ENCODE assay signal across 8 cellular contexts in the genomic region with DNA sequence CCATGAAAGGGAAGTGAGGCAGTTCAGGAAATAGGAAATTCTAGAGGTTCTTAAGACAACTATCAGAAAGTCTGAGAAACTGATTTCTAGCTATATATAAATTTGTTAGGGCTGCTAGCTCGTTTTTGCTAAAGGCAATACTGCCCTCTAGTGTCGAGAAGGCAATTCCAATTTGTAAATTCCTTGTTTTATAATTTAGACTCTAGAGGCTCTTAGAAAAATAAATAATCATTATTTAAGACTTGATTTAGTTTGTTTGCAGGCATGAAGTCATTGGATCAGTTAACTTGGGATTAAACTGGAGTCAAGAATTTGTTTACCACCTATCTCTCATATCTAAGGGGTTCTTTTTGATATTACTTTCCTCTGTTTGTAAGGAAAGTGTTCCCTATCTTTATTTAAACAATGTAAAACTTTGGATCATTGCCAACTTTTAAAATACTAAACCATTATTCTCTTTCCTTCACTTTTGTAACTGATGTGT.
DNase-seq lines count a peak whose midpoint lies in the region; ATAC-seq and TF ChIP-seq lines count a peak whose summit lies in the region.

No MANE protein-coding gene starts in this region.

- peak; percentile 28; the same call in 1 of the 2 replicates for TF ChIP-seq CTCF in WI38 (IDR thresholded peaks at IDR 0.05; ENCODE audit: low read depth, low read length)
- peak; percentile 72 for TF ChIP-seq CTCF in fibroblast of mammary gland (conservative IDR thresholded peaks at IDR 0.05; ENCODE audit: control insufficient read depth, insufficient read depth, low read depth, low read length)
- TF ChIP-seq CTCF in ovary (IDR thresholded peaks at IDR 0.05): peak; percentile 67 to 73 (median 72)

- no peak overlapping the region for H3K4me2 ChIP-seq in GM23248 (ENCODE audit: unreplicated experiment)

- H3K9me3 ChIP-seq in GM23248 (ENCODE audit: low read depth) (no peaks in the 10 kb centered on the region), ovary (no peaks in the 10 kb centered on the region)

- peaks cover 17% of the 10 kb centered on the region for H3F3A ChIP-seq in GM23248 (ENCODE audit: insufficient read depth)

- TF ChIP-seq POLR2A in ovary (IDR thresholded peaks at IDR 0.05): no peak

- peak; percentile 26 for DNase-seq in Caki2 (ENCODE audit: low read depth)
- DNase-seq in GM23248: peak; percentile 76
- DNase-seq in NCI-H2196 (lab: John Stamatoyannopoulos, UW; ENCODE audit: unreplicated experiment): peak; percentile 80
- DNase-seq in fibroblast of mammary gland (ENCODE audit: low read depth): peak; percentile 80
- DNase-seq in ovary: peak in 2 of 5 donors; percentile 16 to 21
- no peak for DNase-seq in cerebellar nuclear complex (lab: John Stamatoyannopoulos, UW)

- ATAC-seq in HG03354 (IDR thresholded peaks at IDR 0.05; ENCODE audit: poor library complexity, severe bottlenecking, unreplicated experiment): no peak

- H3K27me3 ChIP-seq in GM23248 (replicated peaks; ENCODE audit: insufficient read depth): no peaks in the 10 kb centered on the region
- H3K27me3 ChIP-seq in ovary: no peaks in the 10 kb centered on the region

- H3K27ac ChIP-seq in GM23248: no peak overlapping the region
- no peak overlapping the region for H3K27ac ChIP-seq in ovary

- in situ Hi-C loops in Caki2 (cut with HindIII; ENCODE audit: low pct_unique_long_range_greater_than_20kb, low sequenced_read_pairs) (no loop called here), GM23248 (cut with MboI) (loop anchor here (10.0 to 25.0 kb wide), 2 partner anchors 824 to 1176 kb away; no protein-coding TSS in a partner anchor)

- H3K4me3 ChIP-seq in GM23248: no peak overlapping the region
- H3K4me3 ChIP-seq in WI38 (ENCODE audit: low read depth, low read length): no peak overlapping the region
- no peak overlapping the region for H3K4me3 ChIP-seq in fibroblast of mammary gland (ENCODE audit: control insufficient read depth, low read depth, low read length)
- no peak overlapping the region for H3K4me3 ChIP-seq in ovary

- intact Hi-C loops in ovary (cut with DNase I): loop anchor here in 1 of 4 donors (10.0 kb wide), 1 partner anchor 936 kb away; no protein-coding TSS in a partner anchor

- H3K9me2 ChIP-seq in GM23248 (ENCODE audit: insufficient read depth): no peaks in the 10 kb centered on the region

- H4K20me1 ChIP-seq in GM23248 (ENCODE audit: insufficient read depth): no peaks in the 10 kb centered on the region

- H3K4me1 ChIP-seq in GM23248 (ENCODE audit: insufficient read depth): peaks cover 15% of the 10 kb centered on the region
- H3K4me1 ChIP-seq in ovary (ENCODE audit: insufficient read depth): no peaks in the 10 kb centered on the region

- WGBS in GM23248 (ENCODE audit: low coverage in 1 of 2, low lambda C conversion rate in 2 of 2, missing lambda C conversion rate in 2 of 2), 2 experiments: 0 to 2% methylated on average over 2 of the region's 2 CpGs
- WGBS in ovary, 3 donors: 0 to 1% (median 0%) methylated on average over 2 of the region's 2 CpGs

- no peak overlapping the region for H2AFZ ChIP-seq in GM23248

- no peak for TF ChIP-seq EP300 in ovary (IDR thresholded peaks at IDR 0.05)

- H3K9ac ChIP-seq in GM23248: no peak overlapping the region

- H3K36me3 ChIP-seq in GM23248 (ENCODE audit: low read depth) (peaks cover 8% of the 10 kb centered on the region), ovary (no peaks in the 10 kb centered on the region)

- peaks cover 20% of the 10 kb centered on the region; the same call in 1 of the 2 replicates for H3K79me2 ChIP-seq in GM23248 (ENCODE audit: insufficient read depth)

Comparison
In these comparisons a context has a peak if more than half of its experiments do, and no peak if none do; other contexts are left out.
1. DNase-seq: peak in Caki2 (single experiment), GM23248 (single experiment), NCI-H2196 (single experiment) and fibroblast of mammary gland (single experiment); none in cerebellar nuclear complex (0 of 2).
2. Peak in every context shown above with its lines, with median percentiles within 50 percentile points of each other: CTCF ChIP-seq.